ENCODE assay signal across 8 cellular contexts in the genomic region with DNA sequence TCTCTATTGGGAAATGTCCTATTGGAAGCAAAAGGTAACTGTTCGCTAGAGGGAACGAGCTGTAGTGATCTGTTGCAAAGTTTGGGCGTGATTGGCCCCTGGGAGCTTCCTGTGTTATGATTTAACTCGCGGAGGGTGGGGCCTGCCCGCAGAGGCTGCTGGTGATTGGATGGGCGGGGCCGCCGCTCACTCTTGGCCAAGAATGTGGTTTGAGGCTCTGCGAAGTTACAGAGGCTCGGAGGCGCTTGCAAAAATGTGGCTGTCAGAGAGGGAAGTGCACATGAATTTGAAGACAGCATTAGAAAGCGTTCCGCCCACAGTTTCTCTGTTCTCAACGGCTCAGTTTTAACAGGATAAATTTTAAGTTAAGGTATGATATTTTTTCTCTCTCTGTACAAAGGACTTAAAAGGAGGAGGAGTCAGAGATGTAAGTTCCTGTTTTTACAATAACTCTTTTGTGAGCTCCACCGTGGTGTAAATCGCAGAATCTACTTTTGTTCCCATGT. TPM values are rescaled to one million over a fixed set of nuclear protein-coding genes. Genes with fewer than 3 reads are reported as not detected.
DNase-seq lines count a peak whose midpoint lies in the region; ATAC-seq lines count a peak whose summit lies in the region.

No MANE protein-coding gene starts in this region.

- H3K4me1 ChIP-seq in ACC112 (ENCODE audit: control insufficient read depth, insufficient read depth, low read length, unreplicated experiment), result peaks cover 11% of the 10 kb centered on the region

- DNase-seq in NCI-H510A (lab: John Stamatoyannopoulos, UW) (peak; percentile 86), cortex of kidney (lab: John Stamatoyannopoulos, UW) (peak; percentile 11), left lobe of liver (ENCODE audit: low spot score) (peak; percentile 98)
- peak; percentile 98 for DNase-seq in activated CD4-positive, alpha-beta T cell treated with anti-CD3 and anti-CD28 coated beads for 48 hours
- DNase-seq in stimulated activated CD4-positive, alpha-beta T cell treated with anti-CD3 and anti-CD28 coated beads, Interleukin-2, amount 100 ng/mL, for 24 hours, result peak; percentile 96

- H3K27me3 ChIP-seq in ACC112 (ENCODE audit: insufficient read depth, low read length), result no peaks in the 10 kb centered on the region

- peaks cover 8% of the 10 kb centered on the region for H3K79me2 ChIP-seq in ACC112 (ENCODE audit: control insufficient read depth, insufficient read depth, low read length, unreplicated experiment)

- H2AFZ ChIP-seq in ACC112 (ENCODE audit: low read length, unreplicated experiment), result peak overlapping the region; percentile 93

- peak overlapping the region; percentile 48 for H3K27ac ChIP-seq in ACC112 (ENCODE audit: low read depth, low read length)

- peak overlapping the region; percentile 83 for H3K4me3 ChIP-seq in ACC112 (ENCODE audit: low read depth, low read length)

- H3K36me3 ChIP-seq in ACC112 (ENCODE audit: insufficient read depth, low read length), result no peaks in the 10 kb centered on the region

- ATAC-seq in GM18858 (IDR thresholded peaks at IDR 0.05; ENCODE audit: unreplicated experiment), result peak; percentile 96
- peak; percentile 98 for ATAC-seq in HG03066 (IDR thresholded peaks at IDR 0.05; ENCODE audit: low read depth, unreplicated experiment)
- ATAC-seq in left lobe of liver, result peak; percentile 99

RNA-seq across cellular contexts. Expression of a gene that starts 46.9 kb away (rescaled TPM):
- total RNA-seq in left lobe of liver, result 3.6 TPM

Comparison
In these comparisons a context has a peak if more than half of its experiments do, and no peak if none do; other contexts are left out.
1. Peak in every context shown above with its lines: DNase-seq, ATAC-seq, H3K4me3 ChIP-seq and H3K27ac ChIP-seq.
2. DNase-seq: peak in every context shown above with its lines; median percentile 98 in activated CD4-positive, alpha-beta T cell treated with anti-CD3 and anti-CD28 coated beads for 48 hours; 98 in left lobe of liver; 96 in stimulated activated CD4-positive, alpha-beta T cell treated with anti-CD3 and anti-CD28 coated beads, Interleukin-2, amount 100 ng/mL, for 24 hours; 86 in NCI-H510A; 11 in cortex of kidney.